Comparison of ENCODE assay signal across 12 cellular contexts in the genomic region with DNA sequence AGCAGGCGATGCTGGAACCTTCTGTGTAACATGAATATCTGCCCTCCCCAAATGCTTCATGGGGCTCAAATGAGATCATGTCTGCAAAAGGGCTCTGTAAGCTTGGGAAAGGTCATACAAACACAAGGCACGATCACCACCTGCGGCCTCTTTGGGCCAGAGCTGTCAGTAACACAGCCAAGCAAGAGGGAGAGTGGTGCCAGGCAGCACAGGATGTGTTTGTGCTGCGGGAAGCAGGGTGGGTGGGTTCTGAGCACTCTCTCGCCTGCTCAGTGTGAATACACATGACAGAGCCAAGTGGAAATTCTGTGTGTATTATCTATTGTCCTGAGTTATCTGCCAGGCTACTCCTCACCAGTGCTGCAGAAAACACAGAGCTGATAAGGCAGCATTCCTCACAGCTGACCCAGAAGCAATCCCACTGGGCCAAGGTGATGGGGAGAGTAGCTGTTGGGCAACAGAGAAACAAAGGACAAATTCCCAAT.
DNase-seq lines count a peak whose midpoint lies in the region; ATAC-seq and TF ChIP-seq lines count a peak whose summit lies in the region.
"Had no signal": no experiment of that assay in that cellular context is flagged by ENCODE, and none has a peak within 500 bp of the region (broad histone marks: within the 10 kb centered on the region; RNA-seq: fewer than 3 reads in every experiment).

No MANE protein-coding gene starts in this region.

- H3K36me3 Mint-ChIP-seq in activated CD4-positive, alpha-beta memory T cell treated with anti-CD3 and anti-CD28 coated beads, Interleukin-2, amount 10 ng/mL, durations not matched to agents 7 days and 5 days (ENCODE audit: low read depth) = no peaks in the 10 kb centered on the region

- H3K27ac ChIP-seq in osteoblast (ENCODE audit: low read depth, low read length) (no peak overlapping the region), vagina (no peak overlapping the region)

- H3K27me3 Mint-ChIP-seq in activated CD4-positive, alpha-beta memory T cell treated with anti-CD3 and anti-CD28 coated beads, Interleukin-2, amount 10 ng/mL, durations not matched to agents 7 days and 5 days = peaks cover 10% of the 10 kb centered on the region

- no peaks in the 10 kb centered on the region for H3K4me1 Mint-ChIP-seq in activated CD4-positive, alpha-beta memory T cell treated with anti-CD3 and anti-CD28 coated beads, Interleukin-2, amount 10 ng/mL, durations not matched to agents 7 days and 5 days

- H3K4me3 ChIP-seq in astrocyte of the spinal cord (ENCODE audit: low read depth, low read length) (no peak overlapping the region), osteoblast (ENCODE audit: insufficient read depth, low read length) (no peak overlapping the region), vagina (no peak overlapping the region)

- ATAC-seq in GM19395 (IDR thresholded peaks at IDR 0.05; ENCODE audit: unreplicated experiment) = no peak
- ATAC-seq in HG03139 (IDR thresholded peaks at IDR 0.05; ENCODE audit: unreplicated experiment) = no peak
- ATAC-seq: activated CD4-positive, CD25-positive, alpha-beta regulatory T cell treated with anti-CD3 and anti-CD28 coated beads, Interleukin-2, amount 50 U/mL, for 24 hours had no signal

- peak overlapping the region; percentile 23 for H2AFZ ChIP-seq in osteoblast (ENCODE audit: low read length)

- H3K27me3 ChIP-seq in osteoblast (ENCODE audit: insufficient read depth, low read length) (no peaks in the 10 kb centered on the region), vagina (no peaks in the 10 kb centered on the region)

- H3K9me3 ChIP-seq in osteoblast (ENCODE audit: low read depth, low read length) = no peaks in the 10 kb centered on the region
- H3K9me3 ChIP-seq in vagina = no peaks in the 10 kb centered on the region

- H4K20me1 ChIP-seq in osteoblast (ENCODE audit: insufficient read depth, low read length) = no peaks in the 10 kb centered on the region

- H3K36me3 ChIP-seq in osteoblast (ENCODE audit: insufficient read depth, low read length) = no peaks in the 10 kb centered on the region
- no peaks in the 10 kb centered on the region for H3K36me3 ChIP-seq in vagina

- no peaks in the 10 kb centered on the region for H3K9me3 Mint-ChIP-seq in activated CD4-positive, alpha-beta memory T cell treated with anti-CD3 and anti-CD28 coated beads, Interleukin-2, amount 10 ng/mL, durations not matched to agents 7 days and 5 days
- H3K9me3 Mint-ChIP-seq: dendritic cell treated with granulocyte-macrophage colony-stimulating factor and Interleukin-4, amounts not matched to agents 40 ng/mL and 50 ng/mL, for 4 days had no signal

- no peak overlapping the region for H3K27ac Mint-ChIP-seq in activated CD4-positive, alpha-beta memory T cell treated with anti-CD3 and anti-CD28 coated beads, Interleukin-2, amount 10 ng/mL, durations not matched to agents 7 days and 5 days
- H3K27ac Mint-ChIP-seq: dendritic cell treated with granulocyte-macrophage colony-stimulating factor and Interleukin-4, amounts not matched to agents 40 ng/mL and 50 ng/mL, for 4 days had no signal

- TF ChIP-seq CTCF in astrocyte of the spinal cord (IDR thresholded peaks at IDR 0.05; ENCODE audit: low read depth, low read length) (no peak), osteoblast (IDR thresholded peaks at IDR 0.05; ENCODE audit: extremely low read depth, low read depth, low read length) (no peak), vagina (IDR thresholded peaks at IDR 0.05) (no peak)

- H3K4me3 Mint-ChIP-seq in activated CD4-positive, alpha-beta memory T cell treated with anti-CD3 and anti-CD28 coated beads, Interleukin-2, amount 10 ng/mL, durations not matched to agents 7 days and 5 days = no peak overlapping the region
- H3K4me3 Mint-ChIP-seq: dendritic cell treated with granulocyte-macrophage colony-stimulating factor and Interleukin-4, amounts not matched to agents 40 ng/mL and 50 ng/mL, for 4 days had no signal

- DNase-seq in Ammon's horn (ENCODE audit: low spot score) (peak; percentile 70), astrocyte of the spinal cord (ENCODE audit: low read depth, low spot score) (peak; percentile 66), cardiac septum (ENCODE audit: low spot score) (peak; percentile 87), osteoblast (ENCODE audit: insufficient read length, low spot score, missing footprints) (peak; percentile 57), vagina (ENCODE audit: extremely low spot score in 2 of 2) (no peak)
- DNase-seq in activated CD4-positive, alpha-beta memory T cell treated with anti-CD3 and anti-CD28 coated beads, Interleukin-2, amount 10 ng/mL, durations not matched to agents 7 days and 5 days = no peak
- DNase-seq: DMS153, NCI-H774 had no signal

- no peak for TF ChIP-seq POLR2A in vagina (IDR thresholded peaks at IDR 0.05)

- no peak overlapping the region for H3K4me2 ChIP-seq in osteoblast (ENCODE audit: insufficient read depth, low read length)

- POLR2A ChIA-PET in activated CD4-positive, alpha-beta memory T cell treated with anti-CD3 and anti-CD28 coated beads, Interleukin-2, amount 10 ng/mL, durations not matched to agents 7 days and 5 days (lab: Charles Lee) = no interaction called here

- intact Hi-C loops in cardiac septum (cut with DNase I) = loop anchor here (2.0 kb wide), 2 partner anchors 14 to 146 kb away; no protein-coding TSS in a partner anchor
- intact Hi-C loops in vagina (cut with DNase I) = loop anchor here (10.0 kb wide), 1 partner anchor 322 kb away; no protein-coding TSS in a partner anchor

- peaks cover 20% of the 10 kb centered on the region for H3K4me1 ChIP-seq in osteoblast (ENCODE audit: insufficient read depth, low read length)
- peaks cover 30% of the 10 kb centered on the region for H3K4me1 ChIP-seq in vagina

- in situ Hi-C loops in astrocyte of the spinal cord (cut with HindIII; ENCODE audit: low sequenced_read_pairs) = no loop called here

- no peaks in the 10 kb centered on the region for H3K79me2 ChIP-seq in osteoblast (ENCODE audit: insufficient read depth, low read length)

- CTCF ChIA-PET in activated CD4-positive, alpha-beta memory T cell treated with anti-CD3 and anti-CD28 coated beads, Interleukin-2, amount 10 ng/mL, durations not matched to agents 7 days and 5 days (lab: Charles Lee) = interaction anchor here (1.3 kb wide), 1 partner anchor 398 kb away, joined by 3 read pairs; no protein-coding TSS in a partner anchor

Comparison
In these comparisons a context has a peak if more than half of its experiments do, and no peak if none do; other contexts are left out.
1. DNase-seq: peak in Ammon's horn (single experiment), astrocyte of the spinal cord (single experiment), cardiac septum (single experiment) and osteoblast (single experiment); none in activated CD4-positive, alpha-beta memory T cell treated with anti-CD3 and anti-CD28 coated beads, Interleukin-2, amount 10 ng/mL, durations not matched to agents 7 days and 5 days (single experiment) and vagina (0 of 2).